ENCODE assay signal across 16 cellular contexts in genomic region chr9:14412778-14413177, GRCh38.
"Had no signal": no experiment of that assay in that cellular context is flagged by ENCODE, and none has a peak within 500 bp of the region (broad histone marks: within the 10 kb centered on the region; RNA-seq: fewer than 3 reads in every experiment).

No MANE protein-coding gene starts in this region.

- ATAC-seq: T-cell had no signal

- H3K4me1 Mint-ChIP-seq: naive B cell, T-cell had no signal

- H3K4me3 Mint-ChIP-seq: naive B cell, T-cell had no signal

- H3K27me3 ChIP-seq: cardiac muscle cell had no signal

- H3K36me3 Mint-ChIP-seq: naive B cell, T-cell had no signal

- DNase-seq: activated CD4-positive, alpha-beta T cell treated with anti-CD3 and anti-CD28 coated beads for 48 hours; activated CD8-positive, alpha-beta memory T cell treated with anti-CD3 and anti-CD28 coated beads for 24 hours; activated naive CD4-positive, alpha-beta T cell treated with Interleukin-2 at 50 U/mL for 16 hours; foreskin melanocyte; head of caudate nucleus; islet precursor cell; naive B cell; stimulated activated CD4-positive, alpha-beta T cell treated with anti-CD3 and anti-CD28 coated beads, Interleukin-12 subunit alpha, Interleukin-12 subunit beta, amount 100 ng/mL, for 4 hours; stimulated activated naive CD4-positive, alpha-beta T cell; substantia nigra; T-cell; T1000; trophoblast cell; WERI-Rb-1 had no signal

- H3K4me3 ChIP-seq: cardiac muscle cell, prostate gland had no signal

- H3K27ac ChIP-seq: cardiac muscle cell, prostate gland, WERI-Rb-1 had no signal

- H3K27ac Mint-ChIP-seq: naive B cell, T-cell had no signal

- H3K4me1 ChIP-seq: prostate gland had no signal

- H3K9me3 ChIP-seq: prostate gland had no signal

- H3K36me3 ChIP-seq: cardiac muscle cell, prostate gland, WERI-Rb-1 had no signal

- H3K27me3 Mint-ChIP-seq: naive B cell had no signal
